8 cellular contexts compared by ENCODE assay signal in the genomic region with DNA sequence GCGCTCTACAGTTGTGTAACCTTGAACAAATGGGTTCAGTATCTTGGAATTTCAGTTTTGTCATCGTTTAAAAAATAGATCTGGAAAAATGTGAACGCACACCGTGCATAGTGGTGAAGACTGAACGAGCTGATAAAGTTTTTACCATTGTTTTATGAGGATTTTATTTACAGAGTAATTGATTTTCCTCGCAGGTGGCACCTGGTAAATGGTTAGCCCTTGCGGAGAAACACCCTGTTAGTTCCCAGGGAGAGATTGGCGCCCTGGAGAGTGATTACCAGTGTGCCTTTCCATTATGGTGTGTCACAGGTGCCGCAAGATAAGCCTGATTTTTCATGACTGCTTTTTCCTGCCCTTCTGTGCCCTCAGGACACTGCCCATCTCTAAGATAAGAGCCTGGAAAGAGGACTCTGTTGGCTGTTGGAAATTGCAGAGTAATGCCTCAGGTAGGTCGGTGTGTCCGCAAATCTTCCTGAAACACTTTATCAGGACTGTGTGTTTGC. TPM values are rescaled to one million over a fixed set of nuclear protein-coding genes. Genes with fewer than 3 reads are reported as not detected.
A peak's percentile ranks its signal among the peaks of the same experiment; 100 is the strongest.
DNase-seq lines count a peak whose midpoint lies in the region; ATAC-seq and TF ChIP-seq lines count a peak whose summit lies in the region.

No MANE protein-coding gene starts in this region.

- H2BK12ac ChIP-seq in trophoblast cell (ENCODE audit: low read length) = no peak overlapping the region

- peak overlapping the region; percentile 99 for H4K91ac ChIP-seq in trophoblast cell (ENCODE audit: low read depth, low read length)

- no peaks in the 10 kb centered on the region for H3K79me2 ChIP-seq in OCI-LY3 (ENCODE audit: low read length)
- peaks cover 3% of the 10 kb centered on the region for H3K79me2 ChIP-seq in trophoblast cell (ENCODE audit: control insufficient read depth, insufficient read depth, low read length, poor library complexity)

- H3K27me3 ChIP-seq in OCI-LY3 (ENCODE audit: low read depth, low read length) = no peaks in the 10 kb centered on the region
- H3K27me3 ChIP-seq in trophoblast cell (ENCODE audit: insufficient read depth, low read length) = no peaks in the 10 kb centered on the region

- H4K12ac ChIP-seq in trophoblast cell (ENCODE audit: low read depth, low read length) = peak overlapping the region; percentile 98

- no peak overlapping the region for H3K18ac ChIP-seq in trophoblast cell (ENCODE audit: low read length)

- no peak overlapping the region for H3K23ac ChIP-seq in trophoblast cell (ENCODE audit: low read length)

- H3K36me3 ChIP-seq in ES-I3 (ENCODE audit: insufficient read depth, low read length) = peaks cover 2% of the 10 kb centered on the region; the same call in 1 of the 2 replicates
- peaks cover 13% of the 10 kb centered on the region for H3K36me3 ChIP-seq in OCI-LY3 (replicated peaks; ENCODE audit: low read depth, low read length)
- H3K36me3 ChIP-seq in trophoblast cell (ENCODE audit: control insufficient read depth in 1 of 2, insufficient read depth in 2 of 2, low read length in 2 of 2) = peaks cover 0 to 4% of the 10 kb centered on the region in 2 experiments

- H3K4me1 ChIP-seq in ES-I3 (ENCODE audit: insufficient read depth, low read length) (no peaks in the 10 kb centered on the region), OCI-LY3 (ENCODE audit: low read length) (0 out of 2 replicates have a peak, but pooled peaks cover 3% of the 10 kb centered on the region), trophoblast cell (ENCODE audit: control insufficient read depth in 1 of 2, insufficient read depth in 2 of 2, low read length in 2 of 2) (peaks cover 3 to 6% of the 10 kb centered on the region in 2 experiments)

- H2BK5ac ChIP-seq in trophoblast cell (ENCODE audit: low read depth, low read length, poor library complexity) = peak overlapping the region; percentile 97

- DNase-seq in epithelial cell of proximal tubule (ENCODE audit: low read depth) (no peak), trophoblast cell (peak; percentile 86 to 87), OCI-M1 (lab: John Stamatoyannopoulos, UW) (no peak), cerebellar cortex (ENCODE audit: low spot score) (no peak)

- peak overlapping the region; percentile 100 for H4K8ac ChIP-seq in trophoblast cell (ENCODE audit: low read depth, low read length)

- H3K14ac ChIP-seq in trophoblast cell (ENCODE audit: low read length) = no peak overlapping the region

- no peaks in the 10 kb centered on the region for H4K20me1 ChIP-seq in OCI-LY3 (ENCODE audit: insufficient read depth, low read length)

- H2BK120ac ChIP-seq in trophoblast cell (ENCODE audit: insufficient read depth, low read length, poor library complexity) = peak overlapping the region; percentile 96

- H3K9ac ChIP-seq in ES-I3 (ENCODE audit: low read depth, low read length) (peak overlapping the region; percentile 93), OCI-LY3 (ENCODE audit: low read length) (peak overlapping the region; percentile 69), trophoblast cell (ENCODE audit: low read length) (peak overlapping the region; percentile 78)

- no peak overlapping the region for H3K4ac ChIP-seq in trophoblast cell (ENCODE audit: low read depth, low read length)

- H3K27ac ChIP-seq in OCI-LY3 (ENCODE audit: low read length) (no peak overlapping the region), trophoblast cell (ENCODE audit: low read depth, low read length) (no peak overlapping the region)

- no peak overlapping the region for H2AK5ac ChIP-seq in trophoblast cell (ENCODE audit: low read length)

- TF ChIP-seq CTCF in OCI-LY3 (IDR thresholded peaks at IDR 0.05; ENCODE audit: low read depth, low read length) = no peak
- TF ChIP-seq CTCF in epithelial cell of proximal tubule (conservative IDR thresholded peaks at IDR 0.05; ENCODE audit: low read depth, low read length) = no peak

- ATAC-seq in HG03175 (IDR thresholded peaks at IDR 0.05; ENCODE audit: unreplicated experiment) (no peak), HG02852 (IDR thresholded peaks at IDR 0.05; ENCODE audit: unreplicated experiment) (no peak)

- H3K4me2 ChIP-seq in OCI-LY3 (ENCODE audit: low read length) (peak overlapping the region; percentile 81), trophoblast cell (ENCODE audit: low read length) (peak overlapping the region; percentile 79)

- WGBS in trophoblast cell (ENCODE audit: extremely low coverage, insufficient coverage, insufficient read length) = no CpG with 5 or more reads among the region's 11 CpGs

- H2AFZ ChIP-seq in OCI-LY3 (ENCODE audit: low read depth, low read length) (peak overlapping the region; percentile 98), trophoblast cell (ENCODE audit: insufficient read depth, low read length, poor library complexity) (peak overlapping the region; percentile 99)

- peaks cover 7% of the 10 kb centered on the region for H3K79me1 ChIP-seq in trophoblast cell (ENCODE audit: low read length)

- H3K9me3 ChIP-seq in ES-I3 (ENCODE audit: control insufficient read depth, insufficient read depth, low read length) (no peaks in the 10 kb centered on the region), OCI-LY3 (ENCODE audit: insufficient read depth, low read length) (no peaks in the 10 kb centered on the region), trophoblast cell (ENCODE audit: insufficient read depth, low read depth, low read length) (peaks cover 3% of the 10 kb centered on the region)

- H3K4me3 ChIP-seq in OCI-LY3 (ENCODE audit: low read length) (peak overlapping the region; percentile 90), epithelial cell of proximal tubule (ENCODE audit: low read depth, low read length) (peak overlapping the region; percentile 72), trophoblast cell (ENCODE audit: low read depth, low read length) (peak overlapping the region; percentile 84)

RNA-seq across cellular contexts. Expression of gene ZNF181, which starts 0.6 kb away (rescaled TPM):
- total RNA-seq in epithelial cell of proximal tubule = 5.1 and 5.6 TPM in 2 replicates
- 3.0 and 4.1 TPM in 2 replicates for polyA plus RNA-seq in trophoblast cell (2013)

RNA-seq across cellular contexts. Expression of gene ZNF599, which starts 38.4 kb away (rescaled TPM):
- 4.0 and 5.7 TPM in 2 replicates for total RNA-seq in epithelial cell of proximal tubule
- polyA plus RNA-seq in trophoblast cell (2013) = 3.0 and 3.2 TPM in 2 replicates

RNA-seq across cellular contexts. Expression of gene ZNF302, which starts 57.2 kb away (rescaled TPM):
- 5.9 and 10.5 TPM in 2 replicates for total RNA-seq in epithelial cell of proximal tubule
- 13.2 and 13.9 TPM in 2 replicates for polyA plus RNA-seq in trophoblast cell (2013)

RNA-seq across cellular contexts. Expression of gene SCGB2B2, which starts 57.7 kb away (rescaled TPM):
- total RNA-seq in epithelial cell of proximal tubule = not detected in 2 replicates
- polyA plus RNA-seq in trophoblast cell (2013) = 0.22 TPM in 1 of 2 replicates, not detected in the other

Comparison
In these comparisons a context has a peak if more than half of its experiments do, and no peak if none do; other contexts are left out.
1. DNase-seq: peak in trophoblast cell (2 of 2); none in epithelial cell of proximal tubule (single experiment), OCI-M1 (single experiment) and cerebellar cortex (single experiment).
2. Peak in every context shown above with its lines, with median percentiles within 50 percentile points of each other: H3K9ac ChIP-seq and H3K4me3 ChIP-seq.